Comparison of ENCODE assay signal across 23 cellular contexts in genomic region chr1:60350531-60350930, GRCh38.
"Had no signal": no experiment of that assay in that cellular context is flagged by ENCODE, and none has a peak within 500 bp of the region (broad histone marks: within the 10 kb centered on the region; RNA-seq: fewer than 3 reads in every experiment).

No MANE protein-coding gene starts in this region.

- H3K9me3 ChIP-seq: colonic mucosa, esophagus muscularis mucosa, esophagus squamous epithelium, gastrocnemius medialis, gastroesophageal sphincter, heart left ventricle, heart right ventricle had no signal

- H3K4me1 ChIP-seq: colonic mucosa, esophagus muscularis mucosa, esophagus squamous epithelium, foreskin keratinocyte, gastrocnemius medialis, gastroesophageal sphincter, heart left ventricle, heart right ventricle had no signal

- H3K27ac ChIP-seq: colonic mucosa, coronary artery, dorsolateral prefrontal cortex, epithelial cell of prostate, esophagus muscularis mucosa, esophagus squamous epithelium, foreskin keratinocyte, gastrocnemius medialis, gastroesophageal sphincter, heart left ventricle, heart right ventricle had no signal

- DNase-seq: colonic mucosa; cortex of kidney; dermis blood vessel endothelial cell; dorsolateral prefrontal cortex; effector CD4-positive, alpha-beta T cell; effector CD8-positive, alpha-beta T cell; effector memory CD4-positive, alpha-beta T cell; effector memory CD8-positive, alpha-beta T cell; endodermal cell; erythroblast; esophagus squamous epithelium; foreskin fibroblast; foreskin keratinocyte; foreskin melanocyte; gastrocnemius medialis; glutamatergic neuron; head of caudate nucleus; heart left ventricle; heart right ventricle had no signal

- H3K36me3 ChIP-seq: colonic mucosa, esophagus muscularis mucosa, esophagus squamous epithelium, gastrocnemius medialis, gastroesophageal sphincter, heart left ventricle, heart right ventricle had no signal

- H3K27me3 ChIP-seq: colonic mucosa, dorsolateral prefrontal cortex, esophagus muscularis mucosa, esophagus squamous epithelium, foreskin keratinocyte, gastrocnemius medialis, gastroesophageal sphincter, heart left ventricle, heart right ventricle had no signal

- H3K4me3 ChIP-seq: colonic mucosa, coronary artery, dorsolateral prefrontal cortex, esophagus muscularis mucosa, esophagus squamous epithelium, gastrocnemius medialis, gastroesophageal sphincter, heart left ventricle, heart right ventricle had no signal
